1 cellular context compared by ENCODE assay signal in the genomic region with DNA sequence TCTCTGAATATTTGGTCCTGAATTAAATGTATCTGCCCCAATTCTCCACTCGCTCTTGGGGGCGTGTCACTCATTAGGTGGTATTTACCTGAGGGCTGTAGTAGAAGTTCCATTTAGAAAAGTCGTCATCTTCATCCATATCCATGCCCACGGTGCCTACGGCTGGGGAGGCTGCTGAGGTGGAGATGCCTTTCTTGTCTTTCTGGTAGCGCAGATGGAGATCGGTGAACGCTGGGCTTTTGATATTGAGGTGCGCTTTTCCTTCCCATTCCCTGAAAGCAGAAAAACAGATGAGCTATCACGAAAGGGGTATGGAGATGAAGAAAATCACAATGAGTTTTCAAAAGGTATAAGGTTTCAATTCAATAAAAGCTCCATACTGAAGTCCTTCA.
TF ChIP-seq lines count a peak whose summit lies in the region.

No MANE protein-coding gene starts in this region.

TF ChIP-seq in HepG2, 621 proteins besides CTCF, POLR2A, EP300 and RAD21 (continued from another document and continues in another):
- no peak for TF ChIP-seq MAFF (IDR thresholded peaks at IDR 0.05; ENCODE audit: low read depth, low read length)
- TF ChIP-seq, protein P1, sequence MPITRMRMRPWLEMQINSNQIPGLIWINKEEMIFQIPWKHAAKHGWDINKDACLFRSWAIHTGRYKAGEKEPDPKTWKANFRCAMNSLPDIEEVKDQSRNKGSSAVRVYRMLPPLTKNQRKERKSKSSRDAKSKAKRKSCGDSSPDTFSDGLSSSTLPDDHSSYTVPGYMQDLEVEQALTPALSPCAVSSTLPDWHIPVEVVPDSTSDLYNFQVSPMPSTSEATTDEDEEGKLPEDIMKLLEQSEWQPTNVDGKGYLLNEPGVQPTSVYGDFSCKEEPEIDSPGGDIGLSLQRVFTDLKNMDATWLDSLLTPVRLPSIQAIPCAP (CRISPR knock-in tag; IDR thresholded peaks at IDR 0.05; ENCODE audit: low read depth), result no peak
- TF ChIP-seq SOX6 (IDR thresholded peaks at IDR 0.05), result no peak
- no peak for TF ChIP-seq SOX6 (CRISPR knock-in tag; IDR thresholded peaks at IDR 0.05)
- TF ChIP-seq ZNF549 (CRISPR knock-in tag; IDR thresholded peaks at IDR 0.05), result no peak
- TF ChIP-seq, protein P2, sequence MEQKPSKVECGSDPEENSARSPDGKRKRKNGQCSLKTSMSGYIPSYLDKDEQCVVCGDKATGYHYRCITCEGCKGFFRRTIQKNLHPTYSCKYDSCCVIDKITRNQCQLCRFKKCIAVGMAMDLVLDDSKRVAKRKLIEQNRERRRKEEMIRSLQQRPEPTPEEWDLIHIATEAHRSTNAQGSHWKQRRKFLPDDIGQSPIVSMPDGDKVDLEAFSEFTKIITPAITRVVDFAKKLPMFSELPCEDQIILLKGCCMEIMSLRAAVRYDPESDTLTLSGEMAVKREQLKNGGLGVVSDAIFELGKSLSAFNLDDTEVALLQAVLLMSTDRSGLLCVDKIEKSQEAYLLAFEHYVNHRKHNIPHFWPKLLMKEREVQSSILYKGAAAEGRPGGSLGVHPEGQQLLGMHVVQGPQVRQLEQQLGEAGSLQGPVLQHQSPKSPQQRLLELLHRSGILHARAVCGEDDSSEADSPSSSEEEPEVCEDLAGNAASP (CRISPR knock-in tag; IDR thresholded peaks at IDR 0.05; ENCODE audit: borderline replicate concordance), result no peak
- TF ChIP-seq, protein P3, sequence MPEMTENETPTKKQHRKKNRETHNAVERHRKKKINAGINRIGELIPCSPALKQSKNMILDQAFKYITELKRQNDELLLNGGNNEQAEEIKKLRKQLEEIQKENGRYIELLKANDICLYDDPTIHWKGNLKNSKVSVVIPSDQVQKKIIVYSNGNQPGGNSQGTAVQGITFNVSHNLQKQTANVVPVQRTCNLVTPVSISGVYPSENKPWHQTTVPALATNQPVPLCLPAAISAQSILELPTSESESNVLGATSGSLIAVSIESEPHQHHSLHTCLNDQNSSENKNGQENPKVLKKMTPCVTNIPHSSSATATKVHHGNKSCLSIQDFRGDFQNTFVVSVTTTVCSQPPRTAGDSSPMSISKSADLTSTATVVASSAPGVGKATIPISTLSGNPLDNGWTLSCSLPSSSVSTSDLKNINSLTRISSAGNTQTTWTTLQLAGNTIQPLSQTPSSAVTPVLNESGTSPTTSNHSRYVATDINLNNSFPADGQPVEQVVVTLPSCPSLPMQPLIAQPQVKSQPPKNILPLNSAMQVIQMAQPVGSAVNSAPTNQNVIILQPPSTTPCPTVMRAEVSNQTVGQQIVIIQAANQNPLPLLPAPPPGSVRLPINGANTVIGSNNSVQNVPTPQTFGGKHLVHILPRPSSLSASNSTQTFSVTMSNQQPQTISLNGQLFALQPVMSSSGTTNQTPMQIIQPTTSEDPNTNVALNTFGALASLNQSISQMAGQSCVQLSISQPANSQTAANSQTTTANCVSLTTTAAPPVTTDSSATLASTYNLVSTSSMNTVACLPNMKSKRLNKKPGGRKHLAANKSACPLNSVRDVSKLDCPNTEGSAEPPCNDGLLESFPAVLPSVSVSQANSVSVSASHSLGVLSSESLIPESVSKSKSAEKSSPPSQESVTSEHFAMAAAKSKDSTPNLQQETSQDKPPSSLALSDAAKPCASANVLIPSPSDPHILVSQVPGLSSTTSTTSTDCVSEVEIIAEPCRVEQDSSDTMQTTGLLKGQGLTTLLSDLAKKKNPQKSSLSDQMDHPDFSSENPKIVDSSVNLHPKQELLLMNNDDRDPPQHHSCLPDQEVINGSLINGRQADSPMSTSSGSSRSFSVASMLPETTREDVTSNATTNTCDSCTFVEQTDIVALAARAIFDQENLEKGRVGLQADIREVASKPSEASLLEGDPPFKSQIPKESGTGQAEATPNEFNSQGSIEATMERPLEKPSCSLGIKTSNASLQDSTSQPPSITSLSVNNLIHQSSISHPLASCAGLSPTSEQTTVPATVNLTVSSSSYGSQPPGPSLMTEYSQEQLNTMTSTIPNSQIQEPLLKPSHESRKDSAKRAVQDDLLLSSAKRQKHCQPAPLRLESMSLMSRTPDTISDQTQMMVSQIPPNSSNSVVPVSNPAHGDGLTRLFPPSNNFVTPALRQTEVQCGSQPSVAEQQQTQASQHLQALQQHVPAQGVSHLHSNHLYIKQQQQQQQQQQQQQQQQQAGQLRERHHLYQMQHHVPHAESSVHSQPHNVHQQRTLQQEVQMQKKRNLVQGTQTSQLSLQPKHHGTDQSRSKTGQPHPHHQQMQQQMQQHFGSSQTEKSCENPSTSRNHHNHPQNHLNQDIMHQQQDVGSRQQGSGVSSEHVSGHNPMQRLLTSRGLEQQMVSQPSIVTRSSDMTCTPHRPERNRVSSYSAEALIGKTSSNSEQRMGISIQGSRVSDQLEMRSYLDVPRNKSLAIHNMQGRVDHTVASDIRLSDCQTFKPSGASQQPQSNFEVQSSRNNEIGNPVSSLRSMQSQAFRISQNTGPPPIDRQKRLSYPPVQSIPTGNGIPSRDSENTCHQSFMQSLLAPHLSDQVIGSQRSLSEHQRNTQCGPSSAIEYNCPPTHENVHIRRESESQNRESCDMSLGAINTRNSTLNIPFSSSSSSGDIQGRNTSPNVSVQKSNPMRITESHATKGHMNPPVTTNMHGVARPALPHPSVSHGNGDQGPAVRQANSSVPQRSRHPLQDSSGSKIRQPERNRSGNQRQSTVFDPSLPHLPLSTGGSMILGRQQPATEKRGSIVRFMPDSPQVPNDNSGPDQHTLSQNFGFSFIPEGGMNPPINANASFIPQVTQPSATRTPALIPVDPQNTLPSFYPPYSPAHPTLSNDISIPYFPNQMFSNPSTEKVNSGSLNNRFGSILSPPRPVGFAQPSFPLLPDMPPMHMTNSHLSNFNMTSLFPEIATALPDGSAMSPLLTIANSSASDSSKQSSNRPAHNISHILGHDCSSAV (CRISPR knock-in tag; IDR thresholded peaks at IDR 0.05; ENCODE audit: borderline replicate concordance), result no peak
- TF ChIP-seq ZNF562 (CRISPR knock-in tag; IDR thresholded peaks at IDR 0.05; ENCODE audit: borderline replicate concordance), result no peak
- no peak for TF ChIP-seq HHEX (CRISPR knock-in tag; IDR thresholded peaks at IDR 0.05)
- TF ChIP-seq NKX3-1 (CRISPR knock-in tag; IDR thresholded peaks at IDR 0.05), result no peak
- TF ChIP-seq, protein P4, sequence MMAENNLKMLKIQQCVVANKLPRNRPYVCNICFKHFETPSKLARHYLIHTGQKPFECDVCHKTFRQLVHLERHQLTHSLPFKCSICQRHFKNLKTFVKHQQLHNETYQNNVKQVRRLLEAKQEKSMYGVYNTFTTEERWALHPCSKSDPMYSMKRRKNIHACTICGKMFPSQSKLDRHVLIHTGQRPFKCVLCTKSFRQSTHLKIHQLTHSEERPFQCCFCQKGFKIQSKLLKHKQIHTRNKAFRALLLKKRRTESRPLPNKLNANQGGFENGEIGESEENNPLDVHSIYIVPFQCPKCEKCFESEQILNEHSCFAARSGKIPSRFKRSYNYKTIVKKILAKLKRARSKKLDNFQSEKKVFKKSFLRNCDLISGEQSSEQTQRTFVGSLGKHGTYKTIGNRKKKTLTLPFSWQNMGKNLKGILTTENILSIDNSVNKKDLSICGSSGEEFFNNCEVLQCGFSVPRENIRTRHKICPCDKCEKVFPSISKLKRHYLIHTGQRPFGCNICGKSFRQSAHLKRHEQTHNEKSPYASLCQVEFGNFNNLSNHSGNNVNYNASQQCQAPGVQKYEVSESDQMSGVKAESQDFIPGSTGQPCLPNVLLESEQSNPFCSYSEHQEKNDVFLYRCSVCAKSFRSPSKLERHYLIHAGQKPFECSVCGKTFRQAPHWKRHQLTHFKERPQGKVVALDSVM (CRISPR knock-in tag; IDR thresholded peaks at IDR 0.05), result no peak
- TF ChIP-seq FOXC1 (CRISPR knock-in tag; IDR thresholded peaks at IDR 0.05; ENCODE audit: borderline replicate concordance), result no peak
- TF ChIP-seq, protein P5, sequence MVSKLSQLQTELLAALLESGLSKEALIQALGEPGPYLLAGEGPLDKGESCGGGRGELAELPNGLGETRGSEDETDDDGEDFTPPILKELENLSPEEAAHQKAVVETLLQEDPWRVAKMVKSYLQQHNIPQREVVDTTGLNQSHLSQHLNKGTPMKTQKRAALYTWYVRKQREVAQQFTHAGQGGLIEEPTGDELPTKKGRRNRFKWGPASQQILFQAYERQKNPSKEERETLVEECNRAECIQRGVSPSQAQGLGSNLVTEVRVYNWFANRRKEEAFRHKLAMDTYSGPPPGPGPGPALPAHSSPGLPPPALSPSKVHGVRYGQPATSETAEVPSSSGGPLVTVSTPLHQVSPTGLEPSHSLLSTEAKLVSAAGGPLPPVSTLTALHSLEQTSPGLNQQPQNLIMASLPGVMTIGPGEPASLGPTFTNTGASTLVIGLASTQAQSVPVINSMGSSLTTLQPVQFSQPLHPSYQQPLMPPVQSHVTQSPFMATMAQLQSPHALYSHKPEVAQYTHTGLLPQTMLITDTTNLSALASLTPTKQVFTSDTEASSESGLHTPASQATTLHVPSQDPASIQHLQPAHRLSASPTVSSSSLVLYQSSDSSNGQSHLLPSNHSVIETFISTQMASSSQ (IDR thresholded peaks at IDR 0.05; ENCODE audit: low read depth), result no peak
- TF ChIP-seq, protein P5 (CRISPR knock-in tag; IDR thresholded peaks at IDR 0.05; ENCODE audit: borderline replicate concordance), result no peak
- TF ChIP-seq ZNF775 (CRISPR knock-in tag; IDR thresholded peaks at IDR 0.05; ENCODE audit: borderline replicate concordance), result no peak
- no peak for TF ChIP-seq ZSCAN20 (CRISPR knock-in tag; IDR thresholded peaks at IDR 0.05; ENCODE audit: borderline replicate concordance)
- TF ChIP-seq ZNF24 (IDR thresholded peaks at IDR 0.05), result no peak
- TF ChIP-seq ZNF3 (CRISPR knock-in tag; IDR thresholded peaks at IDR 0.05), result no peak
- TF ChIP-seq ATM (IDR thresholded peaks at IDR 0.05; ENCODE audit: borderline replicate concordance), result no peak
- TF ChIP-seq, protein P6, sequence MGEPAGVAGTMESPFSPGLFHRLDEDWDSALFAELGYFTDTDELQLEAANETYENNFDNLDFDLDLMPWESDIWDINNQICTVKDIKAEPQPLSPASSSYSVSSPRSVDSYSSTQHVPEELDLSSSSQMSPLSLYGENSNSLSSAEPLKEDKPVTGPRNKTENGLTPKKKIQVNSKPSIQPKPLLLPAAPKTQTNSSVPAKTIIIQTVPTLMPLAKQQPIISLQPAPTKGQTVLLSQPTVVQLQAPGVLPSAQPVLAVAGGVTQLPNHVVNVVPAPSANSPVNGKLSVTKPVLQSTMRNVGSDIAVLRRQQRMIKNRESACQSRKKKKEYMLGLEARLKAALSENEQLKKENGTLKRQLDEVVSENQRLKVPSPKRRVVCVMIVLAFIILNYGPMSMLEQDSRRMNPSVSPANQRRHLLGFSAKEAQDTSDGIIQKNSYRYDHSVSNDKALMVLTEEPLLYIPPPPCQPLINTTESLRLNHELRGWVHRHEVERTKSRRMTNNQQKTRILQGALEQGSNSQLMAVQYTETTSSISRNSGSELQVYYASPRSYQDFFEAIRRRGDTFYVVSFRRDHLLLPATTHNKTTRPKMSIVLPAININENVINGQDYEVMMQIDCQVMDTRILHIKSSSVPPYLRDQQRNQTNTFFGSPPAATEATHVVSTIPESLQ (CRISPR knock-in tag; conservative IDR thresholded peaks at IDR 0.05), result no peak
- TF ChIP-seq FOXA1 (IDR thresholded peaks at IDR 0.05), result no peak
- no peak for TF ChIP-seq FOXA1 (CRISPR knock-in tag; IDR thresholded peaks at IDR 0.05)
- TF ChIP-seq, protein P7, sequence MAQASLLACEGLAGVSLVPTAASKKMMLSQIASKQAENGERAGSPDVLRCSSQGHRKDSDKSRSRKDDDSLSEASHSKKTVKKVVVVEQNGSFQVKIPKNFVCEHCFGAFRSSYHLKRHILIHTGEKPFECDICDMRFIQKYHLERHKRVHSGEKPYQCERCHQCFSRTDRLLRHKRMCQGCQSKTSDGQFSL (CRISPR knock-in tag; IDR thresholded peaks at IDR 0.05), result no peak
- TF ChIP-seq ZSCAN30 (CRISPR knock-in tag; IDR thresholded peaks at IDR 0.05), result no peak
- TF ChIP-seq, protein P8, sequence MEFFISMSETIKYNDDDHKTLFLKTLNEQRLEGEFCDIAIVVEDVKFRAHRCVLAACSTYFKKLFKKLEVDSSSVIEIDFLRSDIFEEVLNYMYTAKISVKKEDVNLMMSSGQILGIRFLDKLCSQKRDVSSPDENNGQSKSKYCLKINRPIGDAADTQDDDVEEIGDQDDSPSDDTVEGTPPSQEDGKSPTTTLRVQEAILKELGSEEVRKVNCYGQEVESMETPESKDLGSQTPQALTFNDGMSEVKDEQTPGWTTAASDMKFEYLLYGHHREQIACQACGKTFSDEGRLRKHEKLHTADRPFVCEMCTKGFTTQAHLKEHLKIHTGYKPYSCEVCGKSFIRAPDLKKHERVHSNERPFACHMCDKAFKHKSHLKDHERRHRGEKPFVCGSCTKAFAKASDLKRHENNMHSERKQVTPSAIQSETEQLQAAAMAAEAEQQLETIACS (CRISPR knock-in tag; IDR thresholded peaks at IDR 0.05), result no peak
- no peak for TF ChIP-seq ZFP36 (IDR thresholded peaks at IDR 0.05; ENCODE audit: borderline replicate concordance, low read depth, low read length, partially characterized antibody)
- TF ChIP-seq, protein P9, sequence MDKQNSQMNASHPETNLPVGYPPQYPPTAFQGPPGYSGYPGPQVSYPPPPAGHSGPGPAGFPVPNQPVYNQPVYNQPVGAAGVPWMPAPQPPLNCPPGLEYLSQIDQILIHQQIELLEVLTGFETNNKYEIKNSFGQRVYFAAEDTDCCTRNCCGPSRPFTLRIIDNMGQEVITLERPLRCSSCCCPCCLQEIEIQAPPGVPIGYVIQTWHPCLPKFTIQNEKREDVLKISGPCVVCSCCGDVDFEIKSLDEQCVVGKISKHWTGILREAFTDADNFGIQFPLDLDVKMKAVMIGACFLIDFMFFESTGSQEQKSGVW (CRISPR knock-in tag; IDR thresholded peaks at IDR 0.05; ENCODE audit: borderline replicate concordance), result no peak
- TF ChIP-seq EHMT2 (IDR thresholded peaks at IDR 0.05; ENCODE audit: borderline replicate concordance, low read depth, low read length), result no peak
- TF ChIP-seq, protein P10, sequence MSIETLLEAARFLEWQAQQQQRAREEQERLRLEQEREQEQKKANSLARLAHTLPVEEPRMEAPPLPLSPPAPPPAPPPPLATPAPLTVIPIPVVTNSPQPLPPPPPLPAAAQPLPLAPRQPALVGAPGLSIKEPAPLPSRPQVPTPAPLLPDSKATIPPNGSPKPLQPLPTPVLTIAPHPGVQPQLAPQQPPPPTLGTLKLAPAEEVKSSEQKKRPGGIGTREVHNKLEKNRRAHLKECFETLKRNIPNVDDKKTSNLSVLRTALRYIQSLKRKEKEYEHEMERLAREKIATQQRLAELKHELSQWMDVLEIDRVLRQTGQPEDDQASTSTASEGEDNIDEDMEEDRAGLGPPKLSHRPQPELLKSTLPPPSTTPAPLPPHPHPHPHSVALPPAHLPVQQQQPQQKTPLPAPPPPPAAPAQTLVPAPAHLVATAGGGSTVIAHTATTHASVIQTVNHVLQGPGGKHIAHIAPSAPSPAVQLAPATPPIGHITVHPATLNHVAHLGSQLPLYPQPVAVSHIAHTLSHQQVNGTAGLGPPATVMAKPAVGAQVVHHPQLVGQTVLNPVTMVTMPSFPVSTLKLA (IDR thresholded peaks at IDR 0.05), result no peak
- TF ChIP-seq ZNF496 (CRISPR knock-in tag; IDR thresholded peaks at IDR 0.05; ENCODE audit: insufficient replicate concordance), result no peak
